26 cellular contexts compared by ENCODE assay signal in genomic region chr15:39743611-39744010, GRCh38. TPM values are rescaled to one million over a fixed set of nuclear protein-coding genes. Genes with fewer than 3 reads are reported as not detected.
A peak's percentile ranks its signal among the peaks of the same experiment; 100 is the strongest.
DNase-seq lines count a peak whose midpoint lies in the region; FAIRE-seq and TF ChIP-seq lines count a peak whose summit lies in the region.
"Had no signal": no experiment of that assay in that cellular context is flagged by ENCODE, and none has a peak within 500 bp of the region (broad histone marks: within the 10 kb centered on the region; RNA-seq: fewer than 3 reads in every experiment).

No MANE protein-coding gene starts in this region.

- BruUV-seq in PC-9 (replicated peaks; lab: Mats Ljungman, UMichigan), result no TSS peak

- intact Hi-C loops in PC-9 (cut with micrococcal nuclease; ENCODE audit: unreplicated experiment), result loop anchor here (2.0 kb wide), 1 partner anchor 23 kb away; no protein-coding TSS in a partner anchor

- H3F3A ChIP-seq in PC-9 (ENCODE audit: insufficient read depth, low read depth), result no peaks in the 10 kb centered on the region; the same call in 1 of the 2 replicates

- H2AFZ ChIP-seq in PC-9, result no peak overlapping the region

- H3K4me3 ChIP-seq in PC-9, result no peak overlapping the region
- H3K4me3 ChIP-seq: K562 had no signal

- DNase-seq in H54 (ENCODE audit: insufficient read length, low spot score) (no peak), PC-9 (peak; percentile 34 to 77), dermis microvascular lymphatic vessel endothelial cell (ENCODE audit: low read depth in 2 of 2) (peak; percentile 38 to 63), renal cortical epithelial cell (ENCODE audit: low read depth) (peak; percentile 58), NCI-H510A treated with DMSO at 0.1 percent for 48 hours (lab: John Stamatoyannopoulos, UW) (no peak), mucosa of gallbladder (ENCODE audit: low spot score) (no peak), C1 segment of cervical spinal cord (lab: John Stamatoyannopoulos, UW) (no peak)
- DNase-seq: ACHN; BE2C; Kasumi-1; MV-4-11; NCI-H1105; NCI-H1436 treated with DMSO at 0.1 percent for 48 hours; NCI-H187 treated with DMSO at 0.1 percent for 48 hours; NCI-H2171 treated with DMSO at 0.1 percent for 48 hours; NCI-H345; NCI-H524; NCI-H748 treated with DMSO at 0.1 percent for 48 hours; NK-92 treated with Interleukin-12 subunit alpha and Interleukin-12 subunit beta, amount 100 ng/mL, for 24 hours; SHP77; T-helper 1 cell had no signal

- H3K79me2 ChIP-seq in PC-9 (ENCODE audit: low read depth), result no peaks in the 10 kb centered on the region

- FAIRE-seq in H54 (lab: Jason Lieb, UNC), result peak; percentile 6
- FAIRE-seq: G401.6, H1, HepG2, K562 had no signal

- no peaks in the 10 kb centered on the region for H3K27me3 ChIP-seq in PC-9 (ENCODE audit: insufficient read depth, low read depth)
- H3K27me3 ChIP-seq: BE2C had no signal

- H4K20me1 ChIP-seq in PC-9 (ENCODE audit: insufficient read depth), result no peaks in the 10 kb centered on the region

- POLR2A ChIA-PET in PC-9 (lab: Charles Lee; ENCODE audit: unreplicated experiment), result no interaction called here

- CTCF ChIA-PET in PC-9 (lab: Charles Lee), result no interaction called here

- H3K9me2 ChIP-seq in PC-9 (ENCODE audit: insufficient read depth), result no peaks in the 10 kb centered on the region

- H3K4me2 ChIP-seq in PC-9, result no peak overlapping the region

- H3K4me1 ChIP-seq in PC-9 (replicated peaks; ENCODE audit: insufficient read depth), result peaks cover 27% of the 10 kb centered on the region
- H3K4me1 ChIP-seq: BE2C had no signal

- H3K27ac ChIP-seq in PC-9, result 0 out of 2 replicates have a peak overlapping the region, but pooled peaks have one; percentile 32
- H3K27ac ChIP-seq: RWPE1 had no signal

- no peaks in the 10 kb centered on the region for H3K36me3 ChIP-seq in PC-9 (ENCODE audit: low read depth)
- H3K36me3 ChIP-seq: BE2C had no signal

- H3K9me3 ChIP-seq in PC-9 (ENCODE audit: insufficient read depth, low read depth), result no peaks in the 10 kb centered on the region
- H3K9me3 ChIP-seq: BE2C had no signal

- TF ChIP-seq CTCF in PC-9 (conservative IDR thresholded peaks at IDR 0.05), result no peak

- TF ChIP-seq POLR2A in H54 (IDR thresholded peaks at IDR 0.05; ENCODE audit: low read depth, low read length), result no peak

RNA-seq across cellular contexts. Expression of gene FSIP1, which starts 39.0 kb away (rescaled TPM):
- total RNA-seq in PC-9 (2021), result 0.63 and 1.2 TPM in 2 replicates
- 0.25 and 0.51 TPM in 2 replicates for total RNA-seq in dermis microvascular lymphatic vessel endothelial cell
- 0.69 and 5.5 TPM in 2 replicates for total RNA-seq in renal cortical epithelial cell
- total RNA-seq in mucosa of gallbladder, result 0.81 TPM

Comparison
In these comparisons a context has a peak if more than half of its experiments do, and no peak if none do; other contexts are left out.
1. DNase-seq: peak in PC-9 (2 of 2), dermis microvascular lymphatic vessel endothelial cell (2 of 2) and renal cortical epithelial cell (single experiment); none in H54 (single experiment), NCI-H510A treated with DMSO at 0.1 percent for 48 hours (single experiment), mucosa of gallbladder (single experiment) and C1 segment of cervical spinal cord (0 of 14).